25 cellular contexts compared by ENCODE assay signal in the genomic region with DNA sequence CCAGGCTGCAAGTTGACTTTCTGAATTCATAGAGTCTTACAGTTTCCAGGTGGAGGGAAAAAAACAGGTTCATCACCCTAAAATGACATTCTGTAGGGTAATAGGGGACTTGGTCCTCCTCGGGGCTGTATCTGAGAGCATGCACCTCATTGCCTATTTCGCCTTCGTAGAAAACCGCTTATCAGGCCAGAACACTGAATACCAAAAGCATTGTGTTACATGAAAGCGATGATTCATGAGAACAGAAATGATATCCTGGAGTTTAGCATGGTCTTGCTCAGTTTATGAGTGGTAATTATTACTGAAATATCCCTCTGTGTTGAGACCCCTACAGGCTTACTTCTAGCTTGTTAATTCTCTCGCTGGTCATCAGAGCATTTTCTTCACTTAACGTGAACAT.
DNase-seq lines count a peak whose midpoint lies in the region; ATAC-seq and TF ChIP-seq lines count a peak whose summit lies in the region.
"Had no signal": no experiment of that assay in that cellular context is flagged by ENCODE, and none has a peak within 500 bp of the region (broad histone marks: within the 10 kb centered on the region; RNA-seq: fewer than 3 reads in every experiment).

No MANE protein-coding gene starts in this region.

- H3K27me3 ChIP-seq in cardiac muscle cell (no peaks in the 10 kb centered on the region), colonic mucosa (no peaks in the 10 kb centered on the region), mesenchymal stem cell (ENCODE audit: control insufficient read depth in 1 of 2, insufficient read depth in 1 of 2, low read length in 2 of 2) (no peaks in the 10 kb centered on the region), transverse colon (no peaks in the 10 kb centered on the region)
- H3K27me3 ChIP-seq: BE2C had no signal

- TF ChIP-seq POLR2A in transverse colon (IDR thresholded peaks at IDR 0.05) = no peak

- H2AK5ac ChIP-seq in mesenchymal stem cell (ENCODE audit: low read length, severe bottlenecking) = no peak overlapping the region

- no peak overlapping the region for H2AFZ ChIP-seq in mesenchymal stem cell (ENCODE audit: low read depth, low read length)

- H4K8ac ChIP-seq in mesenchymal stem cell (ENCODE audit: low read length) = no peak overlapping the region

- H3K23ac ChIP-seq in mesenchymal stem cell (ENCODE audit: low read length in 2 of 2) = no peak overlapping the region

- no peak overlapping the region for H3K4ac ChIP-seq in mesenchymal stem cell (ENCODE audit: low read depth in 1 of 2, low read length in 2 of 2)

- no peaks in the 10 kb centered on the region for H3K79me1 ChIP-seq in mesenchymal stem cell (replicated peaks; ENCODE audit: low read length, poor library complexity, severe bottlenecking)

- H3K4me3 ChIP-seq in cardiac muscle cell (no peak overlapping the region), colonic mucosa (no peak overlapping the region), mesenchymal stem cell (ENCODE audit: insufficient read depth in 1 of 2, low read depth in 1 of 2, low read length in 2 of 2) (peak overlapping the region in 1 of 2 experiments; percentile 25), transverse colon (no peak overlapping the region)
- H3K4me3 ChIP-seq: SK-N-MC had no signal

- 93% methylated on average over 7 of the region's 7 CpGs for WGBS in mesenchymal stem cell
- WGBS in transverse colon (ENCODE audit: low coverage in 1 of 2), 2 donors = 86 to 95% methylated on average over 6 to 7 of the region's 7 CpGs

- H3K36me3 ChIP-seq in cardiac muscle cell = peaks cover 22% of the 10 kb centered on the region
- no peaks in the 10 kb centered on the region for H3K36me3 ChIP-seq in colonic mucosa
- H3K36me3 ChIP-seq in mesenchymal stem cell (ENCODE audit: control insufficient read depth in 1 of 2, insufficient read depth in 2 of 2, low read depth in 1 of 2, low read length in 2 of 2) = no peaks in the 10 kb centered on the region
- H3K36me3 ChIP-seq in transverse colon = no peaks in the 10 kb centered on the region
- H3K36me3 ChIP-seq: BE2C, WERI-Rb-1 had no signal

- H3K27ac ChIP-seq in cardiac muscle cell (peak overlapping the region; percentile 98), colonic mucosa (peak overlapping the region; percentile 14), mesenchymal stem cell (ENCODE audit: low read length, poor library complexity, severe bottlenecking) (no peak overlapping the region), transverse colon (peak overlapping the region; percentile 27 to 75 (median 60))
- H3K27ac ChIP-seq: 22Rv1, SK-N-MC, WERI-Rb-1 had no signal

- in situ Hi-C loops in transverse colon (cut with MboI; ENCODE audit: low pct_ligation_motif_present in 1 of 4, low pct_unique_long_range_greater_than_20kb in 1 of 4, low sequenced_read_pairs in 3 of 4) = loop anchor here in 2 of 4 donors (10.0 to 25.0 kb wide), 2 partner anchors 183 to 541 kb away; no protein-coding TSS in a partner anchor

- H3K9ac ChIP-seq in colonic mucosa (ENCODE audit: low read depth in 2 of 2, low read length in 2 of 2) (no peak overlapping the region), mesenchymal stem cell (ENCODE audit: low read length) (peak overlapping the region; percentile 7)

- H3K4me1 ChIP-seq in cardiac muscle cell (ENCODE audit: low read depth) (peaks cover 38% of the 10 kb centered on the region), colonic mucosa (peaks cover 11% of the 10 kb centered on the region), mesenchymal stem cell (ENCODE audit: control insufficient read depth, insufficient read depth, low read depth, low read length) (peaks cover 6% of the 10 kb centered on the region), transverse colon (peaks cover 9 to 38% (median 29%) of the 10 kb centered on the region in 4 donors)
- H3K4me1 ChIP-seq: BE2C had no signal

- no peak overlapping the region for H2BK12ac ChIP-seq in mesenchymal stem cell (ENCODE audit: low read length in 2 of 2)

- H3K14ac ChIP-seq in mesenchymal stem cell (ENCODE audit: low read length in 2 of 2) = no peak overlapping the region

- H4K91ac ChIP-seq in mesenchymal stem cell (ENCODE audit: low read length) = no peak overlapping the region

- intact Hi-C loops in Right ventricle myocardium inferior (cut with DNase I) (no loop called here), colonic mucosa (cut with DNase I) (no loop called here), transverse colon (cut with DNase I; ENCODE audit: low total_unique reads) (no loop called here)

- H2BK5ac ChIP-seq in mesenchymal stem cell (ENCODE audit: low read depth, low read length, poor library complexity, severe bottlenecking) = peak overlapping the region; percentile 20

- peak in 1 of 2 donors; percentile 54 for DNase-seq in cardiac muscle cell (ENCODE audit: low read depth in 1 of 2, low spot score in 1 of 2)
- no peak for DNase-seq in Right ventricle myocardium inferior (ENCODE audit: missing footprints)
- no peak for DNase-seq in colonic mucosa
- DNase-seq in mesenchymal stem cell = peak; percentile 7
- DNase-seq in transverse colon = no peak
- no peak for DNase-seq in activated T-cell treated with anti-CD3 and anti-CD28 coated beads, Interleukin-2, amount 50 U/mL, for 1 hour
- DNase-seq in omental fat pad (ENCODE audit: low spot score) = no peak
- DNase-seq: activated CD4-positive, alpha-beta T cell treated with anti-CD3 and anti-CD28 coated beads, Interleukin-2, amount 50 U/mL, for 48 hours; activated naive CD4-positive, alpha-beta T cell treated with anti-CD3 and anti-CD28 coated beads for 36 hours; activated T-cell treated with anti-CD3 and anti-CD28 coated beads for 4 hours; BE2C; COR-L47; cortex of kidney; DND-41; foreskin melanocyte; Kasumi-1; NCI-H1092 treated with DMSO at 0.1 percent for 48 hours; NCI-H2029 treated with DMSO at 0.1 percent for 48 hours; stimulated activated CD4-positive, alpha-beta T cell treated with anti-CD3 and anti-CD28 coated beads, Interleukin-4, amount 100 ng/mL, for 1 hour; stimulated activated naive CD8-positive, alpha-beta T cell treated with anti-CD3 and anti-CD28 coated beads, Interleukin-15, Interleukin-2, amounts not matched to agents 100 U/mL and 50 U/mL, for 24 hours; WERI-Rb-1 had no signal

- H3K9me3 ChIP-seq in cardiac muscle cell (ENCODE audit: low read depth) (no peaks in the 10 kb centered on the region), colonic mucosa (no peaks in the 10 kb centered on the region), mesenchymal stem cell (ENCODE audit: control insufficient read depth, low read length) (no peaks in the 10 kb centered on the region), transverse colon (no peaks in the 10 kb centered on the region)
- H3K9me3 ChIP-seq: BE2C had no signal

- no peak for TF ChIP-seq EP300 in transverse colon (IDR thresholded peaks at IDR 0.05; ENCODE audit: low read depth)

- H3K4me2 ChIP-seq in mesenchymal stem cell (ENCODE audit: low read length, poor library complexity, severe bottlenecking) = no peak overlapping the region

- H2BK15ac ChIP-seq in mesenchymal stem cell (ENCODE audit: low read depth, poor library complexity, severe bottlenecking) = no peak overlapping the region

- no peak for ATAC-seq in Right ventricle myocardium inferior
- no peak for ATAC-seq in HG02678 (IDR thresholded peaks at IDR 0.05; ENCODE audit: unreplicated experiment)
- no peak for ATAC-seq in omental fat pad (ENCODE audit: low FRiP score)
- ATAC-seq: natural killer cell treated with Interleukin-12 subunit alpha and Interleukin-12 subunit beta and Interleukin-15 and Interleukin-18, amount 100 ng/mL, for 72 hours; stimulated activated naive CD8-positive, alpha-beta T cell treated with anti-CD3 and anti-CD28 coated beads, Interleukin-15, Interleukin-2, amounts not matched to agents 100 U/mL and 50 U/mL, for 24 hours had no signal

- TF ChIP-seq CTCF in cardiac muscle cell (IDR thresholded peaks at IDR 0.05; ENCODE audit: low read depth, low read length) = no peak
- TF ChIP-seq CTCF in colonic mucosa (IDR thresholded peaks at IDR 0.05) = no peak
- TF ChIP-seq CTCF in transverse colon (IDR thresholded peaks at IDR 0.05) = no peak
- no peak for TF ChIP-seq CTCF in omental fat pad (IDR thresholded peaks at IDR 0.05)

- no peak overlapping the region for H2BK120ac ChIP-seq in mesenchymal stem cell (ENCODE audit: low read depth, low read length)

- H3K18ac ChIP-seq in mesenchymal stem cell (ENCODE audit: low read depth in 1 of 2, low read length in 2 of 2) = no peak overlapping the region
